ENCODE assay signal across 9 cellular contexts in genomic region chr13:40101708-40102359, GRCh38.
DNase-seq lines count a peak whose midpoint lies in the region; ATAC-seq and TF ChIP-seq lines count a peak whose summit lies in the region.
"Had no signal": no experiment of that assay in that cellular context is flagged by ENCODE, and none has a peak within 500 bp of the region (broad histone marks: within the 10 kb centered on the region; RNA-seq: fewer than 3 reads in every experiment).

No MANE protein-coding gene starts in this region.

- ATAC-seq in GM19468 (IDR thresholded peaks at IDR 0.05; ENCODE audit: extremely low read depth, unreplicated experiment), result peak; percentile 69
- peak; percentile 90 for ATAC-seq in HG03378 (IDR thresholded peaks at IDR 0.05; ENCODE audit: unreplicated experiment)

- peaks cover 4% of the 10 kb centered on the region for H3K9me3 ChIP-seq in mammary epithelial cell (replicated peaks; ENCODE audit: insufficient read depth, low read length)
- H3K9me3 ChIP-seq in testis, result no peaks in the 10 kb centered on the region
- H3K9me3 ChIP-seq: thyroid gland had no signal

- H3K9ac ChIP-seq in mammary epithelial cell (ENCODE audit: insufficient read depth, low read length), result no peak overlapping the region

- DNase-seq in GM10248 (ENCODE audit: extremely low spot score) (peak; percentile 45), mammary epithelial cell (peak; percentile 65), testis (no peak), SW 1271 (lab: John Stamatoyannopoulos, UW) (no peak), islet precursor cell (no peak), G401 (ENCODE audit: low spot score) (no peak)
- DNase-seq: thyroid gland had no signal

- in situ Hi-C loops in mammary epithelial cell (cut with MboI; ENCODE audit: low sequenced_read_pairs in 2 of 2) (no loop called here), G401 (cut with HindIII; ENCODE audit: low sequenced_read_pairs) (no loop called here)

- 97% methylated on average over 3 of the region's 3 CpGs for WGBS in mammary epithelial cell (ENCODE audit: low coverage, missing lambda C conversion rate)
- 88 to 89% methylated on average over 3 of the region's 3 CpGs for WGBS in testis, 2 donors

- no peak overlapping the region for H2AFZ ChIP-seq in mammary epithelial cell (ENCODE audit: low read depth, low read length)

- H3K79me2 ChIP-seq in mammary epithelial cell (ENCODE audit: insufficient read depth, low read length), result no peaks in the 10 kb centered on the region

- no peak for TF ChIP-seq CTCF in GM10248 (IDR thresholded peaks at IDR 0.05; ENCODE audit: control extremely low read depth, extremely low read depth, low read depth, missing control alignments)
- TF ChIP-seq CTCF in mammary epithelial cell (conservative IDR thresholded peaks at IDR 0.05 in 1 of 2, IDR thresholded peaks at IDR 0.05 in 1 of 2; ENCODE audit: extremely low read depth in 1 of 2, insufficient read depth in 1 of 2, low read depth in 1 of 2, low read length in 2 of 2), result no peak
- no peak for TF ChIP-seq CTCF in testis (IDR thresholded peaks at IDR 0.05)

- H3K36me3 ChIP-seq in mammary epithelial cell (ENCODE audit: insufficient read depth, low read length) (no peaks in the 10 kb centered on the region), testis (ENCODE audit: low read depth, missing control alignments) (no peaks in the 10 kb centered on the region)
- H3K36me3 ChIP-seq: thyroid gland had no signal

- no peak overlapping the region for H3K4me2 ChIP-seq in mammary epithelial cell (ENCODE audit: insufficient read depth, low read depth, low read length)

- H3K4me1 ChIP-seq in mammary epithelial cell (ENCODE audit: insufficient read depth, low read length), result peaks cover 19% of the 10 kb centered on the region
- H3K4me1 ChIP-seq in testis, result no peaks in the 10 kb centered on the region
- H3K4me1 ChIP-seq: thyroid gland had no signal

- intact Hi-C loops in mammary epithelial cell (cut with micrococcal nuclease) (no loop called here), testis (cut with DNase I; ENCODE audit: low total_unique reads) (no loop called here)

- H3K4me3 ChIP-seq in mammary epithelial cell (replicated peaks in 1 of 3; ENCODE audit: insufficient read depth in 1 of 3, low read depth in 2 of 3, low read length in 3 of 3) (no peak overlapping the region), testis (no peak overlapping the region)
- H3K4me3 ChIP-seq: thyroid gland had no signal

- peak overlapping the region; percentile 86 for H3K27ac ChIP-seq in mammary epithelial cell (ENCODE audit: insufficient read depth, low read depth, low read length)
- H3K27ac ChIP-seq in testis, result no peak overlapping the region
- H3K27ac ChIP-seq: thyroid gland had no signal

- no TSS peak for BruUV-seq in mammary epithelial cell (replicated peaks; lab: Mats Ljungman, UMichigan)

- no peak for TF ChIP-seq POLR2A in testis (IDR thresholded peaks at IDR 0.05)

- CTCF ChIA-PET in GM10248 (lab: Yijun Ruan, JAX), result interaction anchor here (0.6 to 1.9 kb wide), 8 partner anchors 9 to 354 kb away, joined by 3 to 4 read pairs (median 4); no protein-coding TSS in a partner anchor
- CTCF ChIA-PET in mammary epithelial cell (lab: Charles Lee; ENCODE audit: low non-redundant PET), result no interaction called here

- dilution Hi-C loops in mammary epithelial cell (cut with HindIII; ENCODE audit: low sequenced_read_pairs), result no loop called here

- no peaks in the 10 kb centered on the region for H4K20me1 ChIP-seq in mammary epithelial cell (ENCODE audit: insufficient read depth, low read length)

- POLR2A ChIA-PET in GM10248 (lab: Yijun Ruan, JAX), result no interaction called here

- H3K27me3 ChIP-seq in mammary epithelial cell (ENCODE audit: insufficient read depth, low read length) (no peaks in the 10 kb centered on the region), testis (no peaks in the 10 kb centered on the region)
- H3K27me3 ChIP-seq: thyroid gland had no signal

Comparison
In these comparisons a context has a peak if more than half of its experiments do, and no peak if none do; other contexts are left out.
1. DNase-seq: peak in GM10248 (single experiment) and mammary epithelial cell (single experiment); none in testis (single experiment), SW 1271 (0 of 2), islet precursor cell (single experiment) and G401 (single experiment).